ENCODE assay signal across 23 cellular contexts in the genomic region with DNA sequence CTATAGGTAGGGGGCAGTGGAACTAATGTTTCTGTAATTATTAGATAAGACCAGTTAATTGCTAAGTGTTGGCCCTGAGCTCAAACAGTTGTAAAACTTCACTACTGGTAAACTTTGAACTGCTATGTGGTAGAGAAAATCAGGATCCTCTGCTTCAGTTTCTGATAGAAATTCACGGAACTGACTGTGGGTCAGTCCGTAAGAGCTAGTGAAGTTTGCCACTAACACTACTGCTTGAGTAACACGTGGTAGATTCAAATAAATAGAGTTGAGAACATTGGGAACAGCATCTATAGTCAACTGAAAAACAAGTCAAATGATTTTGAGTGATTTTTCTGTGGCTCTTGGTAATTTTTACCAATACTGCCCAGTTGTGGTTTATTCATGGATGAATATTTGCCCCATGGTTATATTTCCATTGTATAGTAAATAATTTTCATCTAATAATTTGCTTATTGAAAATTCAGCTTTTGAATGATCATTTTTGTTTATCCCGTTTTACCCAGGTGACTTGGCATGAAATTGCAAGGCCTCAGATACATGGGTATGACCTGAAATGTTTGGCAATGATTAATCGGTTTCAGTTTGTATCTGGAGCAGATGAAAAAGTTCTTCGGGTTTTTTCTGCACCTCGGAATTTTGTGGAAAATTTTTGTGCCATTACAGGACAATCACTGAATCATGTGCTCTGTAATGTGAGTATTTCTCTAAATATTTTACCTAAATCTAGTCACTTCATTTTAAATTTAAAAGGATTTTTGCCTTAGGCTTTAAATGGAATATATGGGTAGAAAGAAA. TPM values are rescaled to one million over a fixed set of nuclear protein-coding genes. Genes with fewer than 3 reads are reported as not detected.
A peak's percentile ranks its signal among the peaks of the same experiment; 100 is the strongest.
DNase-seq lines count a peak whose midpoint lies in the region; ATAC-seq, FAIRE-seq and TF ChIP-seq lines count a peak whose summit lies in the region.
"Had no signal": no experiment of that assay in that cellular context is flagged by ENCODE, and none has a peak within 500 bp of the region (broad histone marks: within the 10 kb centered on the region; RNA-seq: fewer than 3 reads in every experiment).

No MANE protein-coding gene starts in this region.

- no peak for FAIRE-seq in small intestine (lab: Jason Lieb, UNC)
- FAIRE-seq: H54 had no signal

- peak; percentile 19 for DNase-seq in GM03348 (ENCODE audit: low spot score)
- DNase-seq in adipocyte (ENCODE audit: low read depth), result peak; percentile 45
- peak; percentile 71 for DNase-seq in fibroblast of peridontal ligament (ENCODE audit: extremely low read depth)
- peak; percentile 84 for DNase-seq in small intestine
- no peak for DNase-seq in Ammon's horn (ENCODE audit: low spot score)
- no peak for DNase-seq in upper lobe of right lung
- DNase-seq in cerebellar nuclear complex (lab: John Stamatoyannopoulos, UW), result no peak
- DNase-seq: activated CD8-positive, alpha-beta T cell treated with anti-CD3 and anti-CD28 coated beads, Interleukin-2, amount 10 ng/mL, durations not matched to agents 7 days and 5 days; activated naive CD4-positive, alpha-beta T cell treated with Interleukin-2 at 50 U/mL for 16 hours; activated T-cell treated with anti-CD3 and anti-CD28 coated beads for 4 hours; CD8-positive, alpha-beta T cell; cortex of kidney; GF-D8; NCI-H1105; NCI-H2029; NCI-H69; stimulated activated CD4-positive, alpha-beta T cell treated with anti-CD3 and anti-CD28 coated beads, Interleukin-4, amount 100 ng/mL, for 4 hours; stimulated activated naive CD4-positive, alpha-beta T cell treated with Interleukin-2 at 50 U/mL for 16 hours; testis had no signal

- no peak overlapping the region for H3K9ac ChIP-seq in adipocyte (ENCODE audit: low read length)

- H3K36me3 ChIP-seq in adipocyte (ENCODE audit: control insufficient read depth, insufficient read depth, low read length, severe bottlenecking), result peaks cover 80% of the 10 kb centered on the region
- H3K36me3 ChIP-seq in small intestine (ENCODE audit: control insufficient read depth in 2 of 2, insufficient read depth in 2 of 2, low read length in 2 of 2), result peaks cover 4 to 10% of the 10 kb centered on the region in 2 donors
- H3K36me3 ChIP-seq in upper lobe of right lung, result peaks cover 95% of the 10 kb centered on the region

- no peak for ATAC-seq in upper lobe of right lung
- ATAC-seq: activated CD8-positive, alpha-beta T cell treated with anti-CD3 and anti-CD28 coated beads, Interleukin-2, amount 10 ng/mL, durations not matched to agents 7 days and 5 days; CD8-positive, alpha-beta T cell had no signal

- H3K4me3 ChIP-seq in adipocyte (ENCODE audit: low read length) (no peak overlapping the region), small intestine (ENCODE audit: low read depth in 1 of 2, low read length in 2 of 2) (no peak overlapping the region), upper lobe of right lung (no peak overlapping the region)
- H3K4me3 ChIP-seq: SJSA1, testis, vagina had no signal

- H3K9me3 ChIP-seq in adipocyte (ENCODE audit: control insufficient read depth, low read length) (no peaks in the 10 kb centered on the region), small intestine (ENCODE audit: control insufficient read depth, low read depth) (no peaks in the 10 kb centered on the region), upper lobe of right lung (no peaks in the 10 kb centered on the region)
- H3K9me3 ChIP-seq: neutrophil, SJSA1, testis, vagina had no signal

- peaks cover 35% of the 10 kb centered on the region for H3K4me1 ChIP-seq in adipocyte (ENCODE audit: control insufficient read depth, insufficient read depth, low read length)
- H3K4me1 ChIP-seq in small intestine (ENCODE audit: control insufficient read depth in 2 of 2, insufficient read depth in 1 of 2, low read depth in 1 of 2, low read length in 1 of 2), result no peaks in the 10 kb centered on the region
- no peaks in the 10 kb centered on the region for H3K4me1 ChIP-seq in upper lobe of right lung

- H3K27ac ChIP-seq in small intestine (ENCODE audit: low read depth in 1 of 2, low read length in 1 of 2) (no peak overlapping the region), upper lobe of right lung (no peak overlapping the region)
- H3K27ac ChIP-seq: neutrophil, SJSA1, testis, vagina had no signal

- 27 to 70% (median 52%) methylated on average over 7 of the region's 7 CpGs for WGBS in small intestine, 3 donors

- TF ChIP-seq CTCF in upper lobe of right lung (IDR thresholded peaks at IDR 0.05), result no peak

- H3K27me3 ChIP-seq in adipocyte (replicated peaks; ENCODE audit: control insufficient read depth, insufficient read depth, low read length) (no peaks in the 10 kb centered on the region), small intestine (ENCODE audit: control insufficient read depth in 2 of 2, insufficient read depth in 2 of 2, low read length in 2 of 2) (no peaks in the 10 kb centered on the region), upper lobe of right lung (no peaks in the 10 kb centered on the region)
- H3K27me3 ChIP-seq: neutrophil, SJSA1, testis, vagina had no signal

- intact Hi-C loops in upper lobe of right lung (cut with DNase I), result no loop called here

RNA-seq across cellular contexts. Expression of gene ELP2, which starts 26.5 kb away (rescaled TPM):
- polyA plus RNA-seq in small intestine, result 10 to 100 TPM; 30.2 to 32.7 (median 30.8) TPM
- total RNA-seq in upper lobe of right lung, result 69.0 TPM

RNA-seq across cellular contexts. Expression of gene SLC39A6, which starts 27.0 kb away (rescaled TPM):
- 1 to 10 TPM in 2 of 3 donors, under 1 TPM in 1; 0.89 to 9.3 (median 1.9) TPM for polyA plus RNA-seq in small intestine
- total RNA-seq in upper lobe of right lung, result 24.3 TPM

RNA-seq across cellular contexts. Expression of gene MOCOS, which starts 31.1 kb away (rescaled TPM):
- polyA plus RNA-seq in small intestine, result 10 to 100 TPM; 15.2 to 19.7 (median 18.1) TPM
- 5.0 TPM for total RNA-seq in upper lobe of right lung
- total RNA-seq: CD8-positive, alpha-beta T cell had no signal

Comparison
In these comparisons a context has a peak if more than half of its experiments do, and no peak if none do; other contexts are left out.
1. DNase-seq: peak in GM03348 (single experiment), adipocyte (single experiment), fibroblast of peridontal ligament (single experiment) and small intestine (single experiment); none in Ammon's horn (single experiment), upper lobe of right lung (single experiment) and cerebellar nuclear complex (0 of 2).